Comparison of ENCODE assay signal across 14 cellular contexts in genomic region chr10:5041471-5042023, GRCh38. TPM values are rescaled to one million over a fixed set of nuclear protein-coding genes. Genes with fewer than 3 reads are reported as not detected.
DNase-seq lines count a peak whose midpoint lies in the region; ATAC-seq and TF ChIP-seq lines count a peak whose summit lies in the region.
"Had no signal": no experiment of that assay in that cellular context is flagged by ENCODE, and none has a peak within 500 bp of the region (broad histone marks: within the 10 kb centered on the region; RNA-seq: fewer than 3 reads in every experiment).

No MANE protein-coding gene starts in this region.

- peaks cover 23% of the 10 kb centered on the region for H3K4me1 Mint-ChIP-seq in MCF 10A (ENCODE audit: insufficient read depth, unreplicated experiment)
- H3K4me1 Mint-ChIP-seq: central memory CD8-positive, alpha-beta T cell had no signal

- intact Hi-C loops in breast epithelium (cut with DNase I; ENCODE audit: low total_unique reads) (no loop called here), MCF 10A (cut with micrococcal nuclease) (no loop called here), vagina (cut with DNase I) (no loop called here)

- no TSS peak for BruUV-seq in MCF 10A (replicated peaks; lab: Mats Ljungman, UMichigan)

- no peaks in the 10 kb centered on the region for H3K36me3 Mint-ChIP-seq in MCF 10A (ENCODE audit: insufficient read depth, unreplicated experiment)
- H3K36me3 Mint-ChIP-seq: activated naive CD8-positive, alpha-beta T cell treated with anti-CD3 and anti-CD28 coated beads, Interleukin-2, amount 10 ng/mL, durations not matched to agents 7 days and 5 days had no signal

- TF ChIP-seq CTCF in breast epithelium (IDR thresholded peaks at IDR 0.05): no peak
- no peak for TF ChIP-seq CTCF in MCF 10A (IDR thresholded peaks at IDR 0.05; ENCODE audit: unreplicated experiment)
- no peak for TF ChIP-seq CTCF in coronary artery (IDR thresholded peaks at IDR 0.05)
- no peak for TF ChIP-seq CTCF in vagina (IDR thresholded peaks at IDR 0.05)

- H3K27ac ChIP-seq in breast epithelium: peak overlapping the region in 1 of 2 donors; percentile 10
- peak overlapping the region; percentile 11 to 42 for H3K27ac ChIP-seq in coronary artery
- H3K27ac ChIP-seq in mesodermal cell (ENCODE audit: low read depth, low read length, severe bottlenecking): peak overlapping the region; percentile 31
- peak overlapping the region; percentile 42 for H3K27ac ChIP-seq in vagina

- no peaks in the 10 kb centered on the region for H3K4me1 ChIP-seq in breast epithelium
- peaks cover 4% of the 10 kb centered on the region for H3K4me1 ChIP-seq in mesodermal cell (ENCODE audit: control insufficient read depth, insufficient read depth, low read length, poor library complexity, severe bottlenecking)
- H3K4me1 ChIP-seq in vagina: peaks cover 21% of the 10 kb centered on the region
- H3K4me1 ChIP-seq: HAP-1 had no signal

- ATAC-seq in GM19397 (IDR thresholded peaks at IDR 0.05; ENCODE audit: unreplicated experiment): no peak

- POLR2A ChIA-PET in MCF 10A (lab: Yijun Ruan, JAX): interaction anchor here (1.5 kb wide), 1 partner anchor 10 kb away, joined by 3 read pairs; no protein-coding TSS in a partner anchor

- DNase-seq in breast epithelium (ENCODE audit: low spot score in 2 of 2) (no peak), MCF 10A (ENCODE audit: unreplicated experiment) (no peak), coronary artery (ENCODE audit: low spot score) (no peak), vagina (ENCODE audit: extremely low spot score in 2 of 2) (no peak), NCI-H187 treated with DMSO at 0.1 percent for 48 hours (lab: John Stamatoyannopoulos, UW) (no peak), H7 (no peak)
- DNase-seq: activated CD4-positive, alpha-beta T cell treated with anti-CD3 and anti-CD28 coated beads, Interleukin-2, amount 10 ng/mL, durations not matched to agents 7 days and 5 days; activated naive CD8-positive, alpha-beta T cell treated with anti-CD3 and anti-CD28 coated beads, Interleukin-2, amount 10 ng/mL, durations not matched to agents 7 days and 5 days; NCI-H1417 treated with DMSO at 0.1 percent for 48 hours; posterior cingulate gyrus had no signal

- H3K9me3 Mint-ChIP-seq in MCF 10A (ENCODE audit: unreplicated experiment): no peaks in the 10 kb centered on the region
- H3K9me3 Mint-ChIP-seq: activated CD4-positive, alpha-beta T cell treated with anti-CD3 and anti-CD28 coated beads, Interleukin-2, amount 10 ng/mL, durations not matched to agents 7 days and 5 days; activated naive CD8-positive, alpha-beta T cell treated with anti-CD3 and anti-CD28 coated beads, Interleukin-2, amount 10 ng/mL, durations not matched to agents 7 days and 5 days had no signal

- CTCF ChIA-PET in MCF 10A (lab: Yijun Ruan, JAX): interaction anchor here (0.6 to 1.5 kb wide), 2 partner anchors 192 to 342 kb away, joined by 4 read pairs; no protein-coding TSS in a partner anchor

- no peak overlapping the region for H3K27ac Mint-ChIP-seq in MCF 10A (ENCODE audit: low read depth, unreplicated experiment)
- H3K27ac Mint-ChIP-seq: activated CD4-positive, alpha-beta T cell treated with anti-CD3 and anti-CD28 coated beads, Interleukin-2, amount 10 ng/mL, durations not matched to agents 7 days and 5 days; activated naive CD8-positive, alpha-beta T cell treated with anti-CD3 and anti-CD28 coated beads, Interleukin-2, amount 10 ng/mL, durations not matched to agents 7 days and 5 days had no signal

- H3K27me3 ChIP-seq in breast epithelium: no peaks in the 10 kb centered on the region
- H3K27me3 ChIP-seq in vagina: no peaks in the 10 kb centered on the region
- no peaks in the 10 kb centered on the region for H3K27me3 ChIP-seq in H7 (ENCODE audit: control insufficient read depth, insufficient read depth, low read length)

- no peaks in the 10 kb centered on the region for H3K27me3 Mint-ChIP-seq in MCF 10A (ENCODE audit: insufficient read depth, unreplicated experiment)
- H3K27me3 Mint-ChIP-seq: activated CD4-positive, alpha-beta T cell treated with anti-CD3 and anti-CD28 coated beads, Interleukin-2, amount 10 ng/mL, durations not matched to agents 7 days and 5 days; activated naive CD8-positive, alpha-beta T cell treated with anti-CD3 and anti-CD28 coated beads, Interleukin-2, amount 10 ng/mL, durations not matched to agents 7 days and 5 days had no signal

- H3K36me3 ChIP-seq in breast epithelium (no peaks in the 10 kb centered on the region), mesodermal cell (ENCODE audit: control insufficient read depth, insufficient read depth, low read length) (no peaks in the 10 kb centered on the region), vagina (no peaks in the 10 kb centered on the region), H7 (replicated peaks; ENCODE audit: control insufficient read depth, insufficient read depth, low read length) (no peaks in the 10 kb centered on the region)
- H3K36me3 ChIP-seq: HAP-1 had no signal

- H3K4me3 ChIP-seq in breast epithelium (peak overlapping the region in 2 of 3 donors; percentile 3 to 4), coronary artery (peak overlapping the region; percentile 41), mesodermal cell (ENCODE audit: extremely low read depth, insufficient read depth, low read length, poor library complexity, severe bottlenecking) (no peak overlapping the region), vagina (peak overlapping the region; percentile 2 to 14), H7 (ENCODE audit: insufficient read depth, low read depth, low read length) (no peak overlapping the region)
- H3K4me3 ChIP-seq: HAP-1 had no signal

- H3K9me3 ChIP-seq in breast epithelium: no peaks in the 10 kb centered on the region
- peaks cover 20% of the 10 kb centered on the region for H3K9me3 ChIP-seq in mesodermal cell (ENCODE audit: control insufficient read depth, low read length)
- no peaks in the 10 kb centered on the region for H3K9me3 ChIP-seq in vagina
- H3K9me3 ChIP-seq: HAP-1 had no signal

- TF ChIP-seq POLR2A in breast epithelium (IDR thresholded peaks at IDR 0.05) (no peak), vagina (IDR thresholded peaks at IDR 0.05) (no peak)

- 97 to 98% methylated on average over 8 to 9 of the region's 9 CpGs for WGBS in mesodermal cell (ENCODE audit: insufficient coverage in 2 of 2), 2 experiments

- H3K4me3 Mint-ChIP-seq in MCF 10A (ENCODE audit: unreplicated experiment): no peak overlapping the region
- H3K4me3 Mint-ChIP-seq: activated CD4-positive, alpha-beta T cell treated with anti-CD3 and anti-CD28 coated beads, Interleukin-2, amount 10 ng/mL, durations not matched to agents 7 days and 5 days; activated naive CD8-positive, alpha-beta T cell treated with anti-CD3 and anti-CD28 coated beads, Interleukin-2, amount 10 ng/mL, durations not matched to agents 7 days and 5 days; central memory CD8-positive, alpha-beta T cell had no signal

RNA-seq across cellular contexts. Expression of gene AKR1C2, which starts 37.9 kb away (rescaled TPM):
- total RNA-seq in breast epithelium (100 to 1,000 TPM in 1 of 3 donors, 10 to 100 TPM in 2; 25.9 to 259 (median 25.9) TPM), MCF 10A (2022) (19.7 and 21.1 TPM in 2 replicates), vagina (104 TPM)
- polyA plus RNA-seq in mesodermal cell (2013, experiment 1 of 2): 7.3 TPM
- 5.5 TPM for polyA plus RNA-seq in mesodermal cell (2013, experiment 2 of 2)
- total RNA-seq in H7 (2014; rRNA removed; shearing (Covaris generic)): 0.11 TPM in 1 of 2 replicates, not detected in the other
- total RNA-seq: activated naive CD8-positive, alpha-beta T cell treated with anti-CD3 and anti-CD28 coated beads, Interleukin-2, amount 10 ng/mL, durations not matched to agents 7 days and 5 days had no signal

RNA-seq across cellular contexts. Expression of gene AKR1C3, which starts 52.7 kb away (rescaled TPM):
- total RNA-seq in breast epithelium (100 to 1,000 TPM in 1 of 3 donors, 10 to 100 TPM in 2; 37.6 to 110 (median 70.8) TPM), MCF 10A (2022) (22.0 and 22.9 TPM in 2 replicates), vagina (45.4 TPM)
- 3.2 TPM for polyA plus RNA-seq in mesodermal cell (2013, experiment 1 of 2)
- polyA plus RNA-seq in mesodermal cell (2013, experiment 2 of 2): 4.3 TPM
- 1.00 and 2.6 TPM in 2 replicates for total RNA-seq in H7 (2014; rRNA removed; shearing (Covaris generic))

Comparison
In these comparisons a context has a peak if more than half of its experiments do, and no peak if none do; other contexts are left out.
1. H3K4me3 ChIP-seq: peak in breast epithelium (2 of 3), coronary artery (single experiment) and vagina (2 of 2); none in mesodermal cell (single experiment) and H7 (single experiment).
2. RNA of gene AKR1C2, which starts 37.9 kb away (total RNA-seq): 104 TPM in vagina (single experiment), 25.9 to 259 TPM in breast epithelium and 19.7 to 21.1 TPM in MCF 10A; 0.11 TPM in H7; every median in the first group is over 10 times any median in the second.